1 cellular context compared by ENCODE assay signal in genomic region chr6:77455271-77455670, GRCh38.
TF ChIP-seq lines count a peak whose summit lies in the region.

No MANE protein-coding gene starts in this region.

TF ChIP-seq in endothelial cell of umbilical vein, 7 proteins besides CTCF, POLR2A, EP300 and RAD21:
- TF ChIP-seq JUN (IDR thresholded peaks at IDR 0.05; ENCODE audit: borderline replicate concordance, insufficient read depth, insufficient read length, low read depth): no peak
- no peak for TF ChIP-seq GATA2 (IDR thresholded peaks at IDR 0.05; ENCODE audit: insufficient read depth, insufficient read length, low read depth, low read length)
- no peak for TF ChIP-seq EZH2 (IDR thresholded peaks at IDR 0.05; ENCODE audit: borderline replicate concordance, low read depth, low read length, severe bottlenecking)
- TF ChIP-seq POLR2AphosphoS5 (IDR thresholded peaks at IDR 0.05; ENCODE audit: insufficient read depth, low read depth, low read length): no peak
- TF ChIP-seq, protein P1, sequence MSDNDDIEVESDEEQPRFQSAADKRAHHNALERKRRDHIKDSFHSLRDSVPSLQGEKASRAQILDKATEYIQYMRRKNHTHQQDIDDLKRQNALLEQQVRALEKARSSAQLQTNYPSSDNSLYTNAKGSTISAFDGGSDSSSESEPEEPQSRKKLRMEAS (IDR thresholded peaks at IDR 0.05; ENCODE audit: insufficient read depth, insufficient read length): no peak
- no peak for TF ChIP-seq FOS (IDR thresholded peaks at IDR 0.05; ENCODE audit: borderline replicate concordance, insufficient read depth, low read length)
- no peak for TF ChIP-seq MYC (IDR thresholded peaks at IDR 0.05; ENCODE audit: low read depth, low read length)
